22 cellular contexts compared by ENCODE assay signal in genomic region chr6:119322034-119322433, GRCh38. TPM values are rescaled to one million over a fixed set of nuclear protein-coding genes. Genes with fewer than 3 reads are reported as not detected.
A peak's percentile ranks its signal among the peaks of the same experiment; 100 is the strongest.
DNase-seq lines count a peak whose midpoint lies in the region; ATAC-seq and TF ChIP-seq lines count a peak whose summit lies in the region.
"Had no signal": no experiment of that assay in that cellular context is flagged by ENCODE, and none has a peak within 500 bp of the region (broad histone marks: within the 10 kb centered on the region; RNA-seq: fewer than 3 reads in every experiment).

No MANE protein-coding gene starts in this region.

- TF ChIP-seq CTCF in DND-41 (IDR thresholded peaks at IDR 0.05; ENCODE audit: borderline replicate concordance, extremely low read depth, low read length, poor library complexity, severe bottlenecking): no peak
- TF ChIP-seq CTCF in left lung (IDR thresholded peaks at IDR 0.05): no peak
- no peak for TF ChIP-seq CTCF in endothelial cell (IDR thresholded peaks at IDR 0.05; ENCODE audit: unreplicated experiment)

- H3K4me1 Mint-ChIP-seq in endothelial cell (ENCODE audit: unreplicated experiment): peaks cover 9% of the 10 kb centered on the region

- H3K79me2 ChIP-seq in DND-41 (ENCODE audit: insufficient read depth, low read length): peaks cover 32% of the 10 kb centered on the region; the same call in 1 of the 2 replicates

- H3K27me3 Mint-ChIP-seq in endothelial cell (ENCODE audit: unreplicated experiment): peaks cover 3% of the 10 kb centered on the region
- H3K27me3 Mint-ChIP-seq: activated CD4-positive, alpha-beta memory T cell treated with anti-CD3 and anti-CD28 coated beads for 36 hours had no signal

- H3K27me3 ChIP-seq in DND-41 (ENCODE audit: insufficient read depth, low read length, poor library complexity) (no peaks in the 10 kb centered on the region), left lung (no peaks in the 10 kb centered on the region)
- H3K27me3 ChIP-seq: brain microvascular endothelial cell, ovary, thyroid gland had no signal

- H3K4me3 Mint-ChIP-seq in endothelial cell (ENCODE audit: unreplicated experiment): no peak overlapping the region
- H3K4me3 Mint-ChIP-seq: activated CD4-positive, alpha-beta memory T cell treated with anti-CD3 and anti-CD28 coated beads for 36 hours had no signal

- peaks cover 33% of the 10 kb centered on the region for H3K4me1 ChIP-seq in DND-41 (ENCODE audit: insufficient read depth, low read length)
- peaks cover 0 to 4% of the 10 kb centered on the region in 2 donors for H3K4me1 ChIP-seq in left lung
- H3K4me1 ChIP-seq: thyroid gland had no signal

- peaks cover 8% of the 10 kb centered on the region for H3K36me3 Mint-ChIP-seq in endothelial cell (ENCODE audit: low read depth, unreplicated experiment)
- H3K36me3 Mint-ChIP-seq: activated CD4-positive, alpha-beta memory T cell treated with anti-CD3 and anti-CD28 coated beads for 36 hours had no signal

- peak overlapping the region; percentile 7; the same call in 1 of the 2 replicates for H3K4me2 ChIP-seq in DND-41 (ENCODE audit: insufficient read depth, low read length)

- H3K4me3 ChIP-seq in DND-41 (ENCODE audit: low read depth in 1 of 2, low read length in 2 of 2) (no peak overlapping the region), left lung (no peak overlapping the region)
- H3K4me3 ChIP-seq: ovary, thyroid gland had no signal

- peaks cover 12% of the 10 kb centered on the region; the same call in 1 of the 2 replicates for H4K20me1 ChIP-seq in DND-41 (ENCODE audit: insufficient read depth, low read length)

- ATAC-seq in DND-41 (ENCODE audit: insufficient read depth, low read depth): no peak
- peak; percentile 43 for ATAC-seq in GM19463 (IDR thresholded peaks at IDR 0.05; ENCODE audit: unreplicated experiment)
- ATAC-seq in left lung: peak; percentile 15
- ATAC-seq: sciatic nerve had no signal

- no peaks in the 10 kb centered on the region; the same call in 1 of the 2 replicates for H3K36me3 ChIP-seq in DND-41 (ENCODE audit: insufficient read depth, low read length)
- H3K36me3 ChIP-seq in left lung: peaks cover 0 to 12% of the 10 kb centered on the region in 2 donors
- H3K36me3 ChIP-seq: brain microvascular endothelial cell, ovary had no signal

- H3K9me3 Mint-ChIP-seq in endothelial cell (ENCODE audit: unreplicated experiment): no peaks in the 10 kb centered on the region
- H3K9me3 Mint-ChIP-seq: activated CD4-positive, alpha-beta memory T cell treated with anti-CD3 and anti-CD28 coated beads for 36 hours; activated T-cell treated with anti-CD3 and anti-CD28 coated beads, Interleukin-2, amount 50 U/mL, for 72 hours had no signal

- intact Hi-C loops in left lung (cut with DNase I): no loop called here

- no peak overlapping the region for H2AFZ ChIP-seq in DND-41 (ENCODE audit: low read depth, low read length)

- DNase-seq in DND-41: no peak
- peak; percentile 67 for DNase-seq in OCI-M1 (lab: John Stamatoyannopoulos, UW)
- DNase-seq in left lung: no peak
- DNase-seq in NCI-H1417 treated with DMSO at 0.1 percent for 48 hours (lab: John Stamatoyannopoulos, UW): no peak
- DNase-seq in NCI-H1092 (lab: John Stamatoyannopoulos, UW): no peak
- DNase-seq in endothelial cell (ENCODE audit: low spot score): no peak
- DNase-seq: brain microvascular endothelial cell, COR-L47, cortex of kidney, EL, HCEC 1CT, NCI-H1048, NCI-H510A, ovary, Right ventricle myocardium superior, SW 1271, thyroid gland had no signal

- H3K9me3 ChIP-seq in DND-41 (ENCODE audit: insufficient read depth, low read length, severe bottlenecking) (no peaks in the 10 kb centered on the region), left lung (no peaks in the 10 kb centered on the region)
- H3K9me3 ChIP-seq: ovary, thyroid gland had no signal

- no peak overlapping the region for H3K27ac Mint-ChIP-seq in endothelial cell (ENCODE audit: unreplicated experiment)
- H3K27ac Mint-ChIP-seq: activated CD4-positive, alpha-beta memory T cell treated with anti-CD3 and anti-CD28 coated beads for 36 hours had no signal

- H3K27ac ChIP-seq in DND-41 (ENCODE audit: low read length): no peak overlapping the region
- no peak overlapping the region for H3K27ac ChIP-seq in left lung
- H3K27ac ChIP-seq: brain microvascular endothelial cell, ovary, thyroid gland, VCaP had no signal

- no peak overlapping the region for H3K9ac ChIP-seq in DND-41 (ENCODE audit: low read depth, low read length)

RNA-seq across cellular contexts. Expression of gene MAN1A1, which starts 27.5 kb away (rescaled TPM):
- total RNA-seq in left lung (10 to 100 TPM; 49.6 to 58.7 TPM), endothelial cell (ENCODE audit: unreplicated experiment) (34.4 TPM)
